9 cellular contexts compared by ENCODE assay signal in the genomic region with DNA sequence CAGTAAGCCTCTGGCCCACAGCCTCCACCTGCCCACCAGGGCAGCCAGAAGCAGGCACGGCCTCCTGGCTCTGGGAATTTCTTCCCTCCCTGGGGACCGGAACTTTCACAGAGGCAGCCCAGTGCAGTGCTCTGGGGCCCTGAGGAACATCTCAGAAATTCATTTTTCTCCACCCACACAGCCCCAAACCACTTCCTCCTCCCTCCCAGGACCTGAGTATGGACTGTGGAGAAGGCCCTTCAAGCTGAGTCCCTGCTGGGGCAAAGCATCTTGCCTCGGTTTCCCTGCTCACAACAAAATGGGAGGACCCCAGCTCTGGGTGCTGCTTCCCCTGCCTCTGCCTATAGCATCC.
DNase-seq lines count a peak whose midpoint lies in the region; ATAC-seq and TF ChIP-seq lines count a peak whose summit lies in the region.
"Had no signal": no experiment of that assay in that cellular context is flagged by ENCODE, and none has a peak within 500 bp of the region (broad histone marks: within the 10 kb centered on the region; RNA-seq: fewer than 3 reads in every experiment).

No MANE protein-coding gene starts in this region.

- peak overlapping the region; percentile 15 to 57 for H3K27ac ChIP-seq in coronary artery

- no peak overlapping the region for H3K4me3 ChIP-seq in NB4 (ENCODE audit: low read depth, low read length)
- no peak overlapping the region for H3K4me3 ChIP-seq in coronary artery

- no peaks in the 10 kb centered on the region for H3K9me3 Mint-ChIP-seq in stimulated activated naive B cell treated with anti-CD40 and anti-IgM and Interleukin-4, amounts not matched to agents 10 μg/mL and 1 μg/mL and 100 μg/mL, for 72 hours

- no peak for TF ChIP-seq POLR2A in NB4 (IDR thresholded peaks at IDR 0.05; ENCODE audit: extremely low read depth, insufficient read length)

- peaks cover 25 to 27% of the 10 kb centered on the region in 2 donors for H3K4me1 Mint-ChIP-seq in stimulated activated naive B cell treated with anti-CD40 and anti-IgM and Interleukin-4, amounts not matched to agents 10 μg/mL and 1 μg/mL and 100 μg/mL, for 72 hours

- H3K4me3 Mint-ChIP-seq in stimulated activated naive B cell treated with anti-CD40 and anti-IgM and Interleukin-4, amounts not matched to agents 10 μg/mL and 1 μg/mL and 100 μg/mL, for 72 hours = peak overlapping the region in 1 of 2 donors; percentile 17

- DNase-seq in NCI-H82 (lab: John Stamatoyannopoulos, UW) (peak; percentile 3), NCI-H82 treated with DMSO at 0.1 percent for 48 hours (lab: John Stamatoyannopoulos, UW; ENCODE audit: unreplicated experiment) (no peak), NB4 (ENCODE audit: low read depth) (peak; percentile 43), coronary artery (ENCODE audit: low spot score) (no peak), putamen (ENCODE audit: low spot score) (no peak), NCI-H2081 (lab: John Stamatoyannopoulos, UW) (no peak)
- no peak for DNase-seq in stimulated activated naive B cell treated with anti-CD40 and anti-IgM and Interleukin-4, amounts not matched to agents 10 μg/mL and 1 μg/mL and 100 μg/mL, for 72 hours
- DNase-seq: NK-92 treated with Interleukin-12 subunit alpha and Interleukin-12 subunit beta, amount 100 ng/mL, for 24 hours had no signal

- TF ChIP-seq CTCF in NB4 (IDR thresholded peaks at IDR 0.05; ENCODE audit: low read depth, low read length) (no peak), coronary artery (IDR thresholded peaks at IDR 0.05) (no peak)

- no peaks in the 10 kb centered on the region for H3K27me3 Mint-ChIP-seq in stimulated activated naive B cell treated with anti-CD40 and anti-IgM and Interleukin-4, amounts not matched to agents 10 μg/mL and 1 μg/mL and 100 μg/mL, for 72 hours

- ATAC-seq in stimulated activated naive B cell treated with anti-CD40 and anti-IgM and Interleukin-4, amounts not matched to agents 10 μg/mL and 1 μg/mL and 100 μg/mL, for 72 hours (replicated peaks) = peak; percentile 29 to 67
- no peak for ATAC-seq in GM21576 (IDR thresholded peaks at IDR 0.05; ENCODE audit: unreplicated experiment)

- peaks cover 21 to 29% of the 10 kb centered on the region in 2 donors for H3K36me3 Mint-ChIP-seq in stimulated activated naive B cell treated with anti-CD40 and anti-IgM and Interleukin-4, amounts not matched to agents 10 μg/mL and 1 μg/mL and 100 μg/mL, for 72 hours

- peak overlapping the region; percentile 47 for H3K27ac Mint-ChIP-seq in stimulated activated naive B cell treated with anti-CD40 and anti-IgM and Interleukin-4, amounts not matched to agents 10 μg/mL and 1 μg/mL and 100 μg/mL, for 72 hours

Comparison
In these comparisons a context has a peak if more than half of its experiments do, and no peak if none do; other contexts are left out.
1. DNase-seq: peak in NCI-H82 (single experiment) and NB4 (single experiment); none in NCI-H82 treated with DMSO at 0.1 percent for 48 hours (single experiment), coronary artery (single experiment), stimulated activated naive B cell treated with anti-CD40 and anti-IgM and Interleukin-4, amounts not matched to agents 10 μg/mL and 1 μg/mL and 100 μg/mL, for 72 hours (single experiment), putamen (single experiment) and NCI-H2081 (0 of 2).